In the genomic region with DNA sequence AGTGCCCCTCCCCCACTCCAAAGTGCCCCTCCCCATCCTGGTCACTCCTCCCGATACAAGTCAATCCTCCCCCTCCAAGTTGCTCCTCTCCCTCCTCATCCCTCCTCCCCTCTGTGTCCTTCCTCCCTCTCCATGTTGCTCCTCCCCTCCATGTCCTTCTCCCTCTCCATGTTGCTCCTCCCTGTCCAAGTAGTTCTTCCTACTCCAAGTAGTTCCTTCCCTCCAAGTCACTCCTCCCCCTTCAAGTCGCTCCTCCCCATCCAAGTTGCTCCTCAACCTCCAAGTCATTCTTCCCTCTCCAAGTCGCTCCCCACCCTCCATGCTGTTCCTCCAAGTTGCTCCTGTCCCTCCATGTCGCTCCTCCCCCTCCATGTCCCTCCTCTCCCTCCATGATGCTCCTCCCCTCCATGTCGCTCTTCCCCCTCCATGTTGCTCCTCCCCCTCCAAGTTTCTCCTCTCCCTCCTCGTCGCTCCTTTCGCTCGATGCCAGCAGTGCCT, we compare ENCODE assay signal across 18 cellular contexts. TPM values are rescaled to one million over a fixed set of nuclear protein-coding genes. Genes with fewer than 3 reads are reported as not detected.
DNase-seq lines count a peak whose midpoint lies in the region; ATAC-seq and TF ChIP-seq lines count a peak whose summit lies in the region.
"Had no signal": no experiment of that assay in that cellular context is flagged by ENCODE, and none has a peak within 500 bp of the region (broad histone marks: within the 10 kb centered on the region; RNA-seq: fewer than 3 reads in every experiment).

No MANE protein-coding gene starts in this region.

- H2AK9ac ChIP-seq in IMR-90 (replicated peaks; ENCODE audit: low read depth, low read length, poor library complexity): no peak overlapping the region

- no peak for TF ChIP-seq RAD21 in IMR-90 (IDR thresholded peaks at IDR 0.05; ENCODE audit: low read length)

- H4K20me1 ChIP-seq in BLaER1 (no peaks in the 10 kb centered on the region), IMR-90 (ENCODE audit: insufficient read depth, low read length) (no peaks in the 10 kb centered on the region)

- no peak overlapping the region for H4K91ac ChIP-seq in IMR-90 (ENCODE audit: insufficient read depth, low read depth, low read length)

- POLR2A ChIA-PET in IMR-90 (lab: Charles Lee; ENCODE audit: unreplicated experiment): no interaction called here

- peak overlapping the region; percentile 62; the same call in 1 of the 2 replicates for H3K27ac ChIP-seq in BLaER1
- H3K27ac ChIP-seq in IMR-90 (ENCODE audit: insufficient read depth, low read length): no peak overlapping the region
- H3K27ac ChIP-seq in heart right ventricle: no peak overlapping the region
- H3K27ac ChIP-seq in psoas muscle: no peak overlapping the region
- H3K27ac ChIP-seq: colonic mucosa, epithelial cell of prostate had no signal

- H3K9me3 ChIP-seq in BLaER1: no peaks in the 10 kb centered on the region
- H3K9me3 ChIP-seq in IMR-90 (ENCODE audit: control insufficient read depth, insufficient read depth, low read length): no peaks in the 10 kb centered on the region
- H3K9me3 ChIP-seq in heart right ventricle: no peaks in the 10 kb centered on the region
- H3K9me3 ChIP-seq in psoas muscle: no peaks in the 10 kb centered on the region
- H3K9me3 ChIP-seq: colonic mucosa had no signal

- H2AK5ac ChIP-seq in IMR-90 (ENCODE audit: low read depth, low read length): peak overlapping the region; percentile 14; the same call in 1 of the 2 replicates

- H3K36me3 ChIP-seq in BLaER1 (peaks cover 85% of the 10 kb centered on the region), IMR-90 (ENCODE audit: control insufficient read depth, insufficient read depth, low read length) (peaks cover 8% of the 10 kb centered on the region), heart right ventricle (peaks cover 0 to 36% (median 0%) of the 10 kb centered on the region in 9 donors), psoas muscle (ENCODE audit: insufficient read depth in 1 of 2, low read depth in 1 of 2) (peaks cover 4 to 41% of the 10 kb centered on the region in 2 donors)
- H3K36me3 ChIP-seq: colonic mucosa had no signal

- no peak for TF ChIP-seq POLR2A in IMR-90 (IDR thresholded peaks at IDR 0.05; ENCODE audit: low read depth, low read length)

- H3K27me3 ChIP-seq in BLaER1: no peaks in the 10 kb centered on the region
- H3K27me3 ChIP-seq in IMR-90 (ENCODE audit: control insufficient read depth, insufficient read depth, low read length): no peaks in the 10 kb centered on the region
- H3K27me3 ChIP-seq in heart right ventricle: no peaks in the 10 kb centered on the region
- no peaks in the 10 kb centered on the region for H3K27me3 ChIP-seq in psoas muscle (ENCODE audit: insufficient read depth in 3 of 3, low read length in 2 of 3)
- H3K27me3 ChIP-seq: colonic mucosa had no signal

- H4K8ac ChIP-seq in IMR-90 (ENCODE audit: low read depth in 2 of 2, low read length in 2 of 2): peak overlapping the region in 1 of 2 experiments; percentile 39; a peak in 1 of 4 replicates

- no peak overlapping the region for H2BK20ac ChIP-seq in IMR-90 (ENCODE audit: low read depth, low read length)

- H4K5ac ChIP-seq in IMR-90 (ENCODE audit: low read depth, low read length): no peak overlapping the region

- no TSS peak for BruUV-seq in IMR-90 (replicated peaks; lab: Mats Ljungman, UMichigan)

- no peak overlapping the region for H3K4me2 ChIP-seq in BLaER1
- no peak overlapping the region for H3K4me2 ChIP-seq in IMR-90 (ENCODE audit: low read depth, low read length)

- dilution Hi-C loops in IMR-90 (cut with HindIII; ENCODE audit: low sequenced_read_pairs, unreplicated experiment): no loop called here

- no peak overlapping the region for H3K23ac ChIP-seq in IMR-90 (ENCODE audit: low read depth, low read length)

- H3K4me3 ChIP-seq in BLaER1 (no peak overlapping the region), IMR-90 (ENCODE audit: insufficient read depth, low read depth, low read length) (no peak overlapping the region), heart right ventricle (no peak overlapping the region), psoas muscle (no peak overlapping the region)
- H3K4me3 ChIP-seq: colonic mucosa had no signal

- peak overlapping the region; percentile 19 for H2AFZ ChIP-seq in IMR-90 (replicated peaks; ENCODE audit: low read length, poor library complexity)

- no peak overlapping the region for H3K9ac ChIP-seq in BLaER1
- no peak overlapping the region for H3K9ac ChIP-seq in IMR-90 (ENCODE audit: low read depth, low read length)

- no peak overlapping the region for H2BK15ac ChIP-seq in IMR-90 (ENCODE audit: low read depth, low read length)

- CTCF ChIA-PET in IMR-90 (lab: Yijun Ruan, JAX): no interaction called here

- in situ Hi-C loops in IMR-90 (cut with MboI; ENCODE audit: low sequenced_read_pairs): loop anchor here (10.0 kb wide), 1 partner anchor 330 kb away; no protein-coding TSS in a partner anchor

- no peaks in the 10 kb centered on the region for H3K79me1 ChIP-seq in IMR-90 (ENCODE audit: low read depth in 1 of 2, low read length in 2 of 2)

- H3K14ac ChIP-seq in IMR-90 (replicated peaks; ENCODE audit: low read depth, low read length): no peak overlapping the region

- DNase-seq in IMR-90 (no peak), heart right ventricle (no peak), psoas muscle (peak; percentile 48 to 63), NOMO-1 treated with dmso at 0.1 percent for 144 hours (lab: John Stamatoyannopoulos, UW; ENCODE audit: unreplicated experiment) (no peak), GM20000 (ENCODE audit: low spot score) (no peak)
- no peak for DNase-seq in stimulated activated CD4-positive, alpha-beta T cell treated with anti-CD3 and anti-CD28 coated beads, Interleukin-15, amount 100 ng/mL, for 24 hours
- DNase-seq: activated CD4-positive, alpha-beta T cell treated with anti-CD3 and anti-CD28 coated beads, Interleukin-2, amount 10 ng/mL, durations not matched to agents 7 days and 5 days; colonic mucosa; HFFc6; Karpas-422; left colon; naive thymus-derived CD4-positive, alpha-beta T cell; NCI-H1436; NCI-H2227 treated with DMSO at 0.1 percent for 48 hours; stimulated activated CD4-positive, alpha-beta T cell treated with anti-CD3 and anti-CD28 coated beads, Interleukin-2, amount 100 ng/mL, for 48 hours had no signal

- ATAC-seq in IMR-90 (ENCODE audit: low read depth) (no peak), heart right ventricle (peak in 7 of 8 donors; percentile 6 to 68 (median 37)), psoas muscle (peak in 3 of 4 donors; percentile 45 to 53 (median 46)), GM21786 (IDR thresholded peaks at IDR 0.05; ENCODE audit: unreplicated experiment) (no peak)
- ATAC-seq: left colon; naive thymus-derived CD4-positive, alpha-beta T cell had no signal

- TF ChIP-seq CTCF in IMR-90 (conservative IDR thresholded peaks at IDR 0.05; ENCODE audit: low read depth, low read length) (no peak), heart right ventricle (IDR thresholded peaks at IDR 0.05) (no peak), psoas muscle (IDR thresholded peaks at IDR 0.05) (no peak), GM20000 (IDR thresholded peaks at IDR 0.05; ENCODE audit: extremely low read depth, missing control alignments) (no peak)

- intact Hi-C loops in IMR-90 (cut with micrococcal nuclease) (no loop called here), heart right ventricle (cut with DNase I) (loop anchor here in 4 of 10 donors (10.0 kb wide), 3 partner anchors 90 to 330 kb away; a partner anchor contains a TSS), psoas muscle (cut with DNase I) (no loop called here)

- WGBS in IMR-90 (ENCODE audit: extremely low coverage in 2 of 2, insufficient read length in 1 of 2), 2 experiments: 89% methylated on average over 4 of the region's 9 CpGs; no CpG with 5 or more reads in 1 of the 2 experiments
- WGBS in heart right ventricle, 2 donors: 80 to 81% methylated on average over 9 of the region's 9 CpGs
- 67 to 71% (median 71%) methylated on average over 9 of the region's 9 CpGs for WGBS in psoas muscle, 3 donors

- H3K18ac ChIP-seq in IMR-90 (ENCODE audit: low read depth, low read length): no peak overlapping the region

- no peak overlapping the region for H2BK5ac ChIP-seq in IMR-90 (ENCODE audit: low read depth, low read length, poor library complexity, severe bottlenecking)

- no peak overlapping the region for H2BK120ac ChIP-seq in IMR-90 (ENCODE audit: low read depth, low read length)

- no peak overlapping the region for H3K56ac ChIP-seq in IMR-90 (ENCODE audit: extremely low read depth, insufficient read depth, low read length)

- H3K9me1 ChIP-seq in IMR-90 (ENCODE audit: insufficient read depth, low read length): 0 out of 2 replicates have a peak, but pooled peaks cover 7% of the 10 kb centered on the region

- no peak overlapping the region for H3K4ac ChIP-seq in IMR-90 (ENCODE audit: low read depth, low read length)

- H3K4me1 ChIP-seq in BLaER1 (peaks cover 42% of the 10 kb centered on the region), IMR-90 (ENCODE audit: control insufficient read depth, insufficient read depth, low read length) (no peaks in the 10 kb centered on the region), heart right ventricle (peaks cover 0 to 19% (median 4%) of the 10 kb centered on the region in 9 donors), psoas muscle (no peaks in the 10 kb centered on the region)
- H3K4me1 ChIP-seq: colonic mucosa had no signal

TF ChIP-seq in IMR-90, 13 proteins besides CTCF, POLR2A, EP300 and RAD21 (continues in another document):
- TF ChIP-seq FOS (IDR thresholded peaks at IDR 0.05; ENCODE audit: low read depth, low read length): no peak

RNA-seq across cellular contexts. Expression of a gene that starts 8.6 kb away (rescaled TPM):
- total RNA-seq in IMR-90 (2012; rRNA removed) (29.2 and 31.0 TPM in 2 replicates), heart right ventricle (10 to 100 TPM; 17.3 to 33.3 (median 21.0) TPM), psoas muscle (10 to 100 TPM; 47.2 to 77.2 (median 54.5) TPM)
- polyA plus RNA-seq in IMR-90 (2012; rRNA removed) (20.7 and 22.2 TPM in 2 replicates), heart right ventricle (10 to 100 TPM; 14.3 to 17.5 TPM), psoas muscle (10 to 100 TPM; 26.4 to 56.4 (median 54.1) TPM)
- polyA plus RNA-seq in IMR-90 (2012; cell fraction: cytosol; rRNA removed): 17.2 and 31.3 TPM in 2 replicates
- 18.9 and 19.8 TPM in 2 replicates for polyA plus RNA-seq in IMR-90 (2012; cell fraction: nucleus; rRNA removed; ENCODE audit: low replicate concordance)

RNA-seq across cellular contexts. Expression of a gene that starts 20.7 kb away (rescaled TPM):
- total RNA-seq in IMR-90 (2012; rRNA removed): 4.2 and 11.7 TPM in 2 replicates
- 6.9 TPM in 2 replicates for polyA plus RNA-seq in IMR-90 (2012; rRNA removed)
- 4.3 and 7.5 TPM in 2 replicates for polyA plus RNA-seq in IMR-90 (2012; cell fraction: cytosol; rRNA removed)
- polyA plus RNA-seq in IMR-90 (2012; cell fraction: nucleus; rRNA removed; ENCODE audit: low replicate concordance): 11.8 and 18.9 TPM in 2 replicates
- 1 to 10 TPM in 9 of 10 donors, under 1 TPM in 1; 0.89 to 4.5 (median 2.3) TPM for total RNA-seq in heart right ventricle
- 1 to 10 TPM; 2.5 to 4.3 TPM for polyA plus RNA-seq in heart right ventricle
- 1 to 10 TPM; 1.2 to 3.2 (median 2.0) TPM for total RNA-seq in psoas muscle
- polyA plus RNA-seq in psoas muscle: 1 to 10 TPM in 2 of 3 donors, under 1 TPM in 1; 0.45 to 1.7 (median 1.5) TPM

RNA-seq across cellular contexts. Expression of a gene that starts 20.9 kb away (rescaled TPM):
- total RNA-seq in IMR-90 (2012; rRNA removed): 5.0 and 11.7 TPM in 2 replicates
- polyA plus RNA-seq in IMR-90 (2012; rRNA removed): 12.9 and 14.3 TPM in 2 replicates
- polyA plus RNA-seq in IMR-90 (2012; cell fraction: cytosol; rRNA removed): 3.5 and 7.4 TPM in 2 replicates
- 1.1 and 4.1 TPM in 2 replicates for polyA plus RNA-seq in IMR-90 (2012; cell fraction: nucleus; rRNA removed; ENCODE audit: low replicate concordance)
- 10 to 100 TPM; 10.9 to 17.8 (median 13.6) TPM for total RNA-seq in heart right ventricle
- polyA plus RNA-seq in heart right ventricle: 10 to 100 TPM in 1 of 2 donors, 1 to 10 TPM in 1; 5.0 to 15.8 TPM
- 1 to 10 TPM; 2.8 to 5.3 (median 3.3) TPM for total RNA-seq in psoas muscle
- 1 to 10 TPM; 3.4 to 6.5 (median 4.9) TPM for polyA plus RNA-seq in psoas muscle

Comparison
In these comparisons a context has a peak if more than half of its experiments do, and no peak if none do; other contexts are left out.
1. ATAC-seq: peak in heart right ventricle (7 of 8) and psoas muscle (3 of 4); none in IMR-90 (single experiment) and GM21786 (single experiment).
2. DNase-seq: peak in psoas muscle (2 of 2); none in IMR-90 (single experiment), heart right ventricle (0 of 2), NOMO-1 treated with dmso at 0.1 percent for 144 hours (single experiment), GM20000 (single experiment) and stimulated activated CD4-positive, alpha-beta T cell treated with anti-CD3 and anti-CD28 coated beads, Interleukin-15, amount 100 ng/mL, for 24 hours (single experiment).